ENCODE assay signal across 9 cellular contexts in the genomic region with DNA sequence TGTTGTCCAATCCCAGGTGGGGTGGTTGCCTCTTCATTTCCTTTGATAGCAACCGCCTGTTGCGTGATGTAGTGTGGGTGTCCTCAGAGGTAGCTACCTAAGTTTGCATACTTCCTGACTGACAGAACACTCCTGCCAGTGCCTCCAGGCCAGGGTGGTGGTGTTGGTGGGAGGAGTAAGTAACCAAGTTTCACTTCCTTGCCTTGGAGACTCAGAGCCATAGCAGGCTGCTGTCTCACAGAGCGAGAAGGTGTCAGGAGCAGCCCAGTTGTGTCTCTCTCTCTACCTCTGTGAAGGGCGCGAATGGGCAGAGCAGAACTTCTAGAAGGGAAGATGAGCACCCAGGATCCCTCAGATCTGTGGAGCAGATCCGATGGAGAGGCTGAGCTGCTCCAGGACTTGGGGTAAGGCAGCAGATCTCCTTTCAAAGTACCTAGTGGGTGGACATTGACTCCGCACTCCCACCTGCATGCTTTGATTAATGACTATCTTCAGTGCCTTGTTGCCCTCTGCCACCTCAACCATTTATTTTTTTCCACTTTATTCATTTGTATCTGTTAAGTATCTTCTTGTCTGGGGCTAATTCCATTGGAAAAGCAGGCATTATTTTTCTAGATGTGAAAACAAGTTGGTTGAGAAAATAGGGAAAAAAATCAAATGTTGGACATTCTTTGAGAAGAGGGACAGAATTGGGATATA. TPM values are rescaled to one million over a fixed set of nuclear protein-coding genes. Genes with fewer than 3 reads are reported as not detected.
DNase-seq lines count a peak whose midpoint lies in the region; ATAC-seq, FAIRE-seq and TF ChIP-seq lines count a peak whose summit lies in the region.
"Had no signal": no experiment of that assay in that cellular context is flagged by ENCODE, and none has a peak within 500 bp of the region (broad histone marks: within the 10 kb centered on the region; RNA-seq: fewer than 3 reads in every experiment).

A gene with protein sequence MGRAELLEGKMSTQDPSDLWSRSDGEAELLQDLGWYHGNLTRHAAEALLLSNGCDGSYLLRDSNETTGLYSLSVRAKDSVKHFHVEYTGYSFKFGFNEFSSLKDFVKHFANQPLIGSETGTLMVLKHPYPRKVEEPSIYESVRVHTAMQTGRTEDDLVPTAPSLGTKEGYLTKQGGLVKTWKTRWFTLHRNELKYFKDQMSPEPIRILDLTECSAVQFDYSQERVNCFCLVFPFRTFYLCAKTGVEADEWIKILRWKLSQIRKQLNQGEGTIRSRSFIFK (plus strand): TSS at position 217 of the 699 bp plus-strand sequence. CDS start 87 bp downstream, at position 304.

- SMC1A ChIA-PET in GM12878 (lab: Charles Lee; ENCODE audit: uncharacterized antibody, unreplicated experiment), result interaction anchor here (0.8 to 6.1 kb wide), 17 partner anchors 8 to 254 kb away, joined by 3 to 75 read pairs (median 4); a partner anchor contains a TSS

- peak; percentile 95 for TF ChIP-seq POLR2A in GM19193 (IDR thresholded peaks at IDR 0.05; ENCODE audit: extremely low read depth, insufficient read depth, insufficient read length)
- TF ChIP-seq POLR2A in GM12878 (IDR thresholded peaks at IDR 0.05; ENCODE audit: low read depth, low read length), result peak; percentile 98
- TF ChIP-seq POLR2A in upper lobe of left lung (IDR thresholded peaks at IDR 0.05), result peak in 1 of 4 donors; percentile 72
- TF ChIP-seq POLR2A in testis (IDR thresholded peaks at IDR 0.05), result no peak

- H3K79me2 ChIP-seq in GM12878 (ENCODE audit: control insufficient read depth, insufficient read depth, low read length), result peaks cover 54% of the 10 kb centered on the region

- no peaks in the 10 kb centered on the region; the same call in 2 of the 3 replicates for H3K9me3 ChIP-seq in GM12878 (replicated peaks; ENCODE audit: control insufficient read depth, insufficient read depth, low read length)
- no peaks in the 10 kb centered on the region for H3K9me3 ChIP-seq in upper lobe of left lung
- no peaks in the 10 kb centered on the region for H3K9me3 ChIP-seq in testis
- H3K9me3 ChIP-seq: uterus had no signal

- H3K36me3 Mint-ChIP-seq in natural killer cell treated with Interleukin-12 subunit alpha and Interleukin-12 subunit beta and Interleukin-15 and Interleukin-18, amount 100 ng/mL, for 72 hours, result no peaks in the 10 kb centered on the region

- no peaks in the 10 kb centered on the region for H3K9me3 Mint-ChIP-seq in natural killer cell treated with Interleukin-12 subunit alpha and Interleukin-12 subunit beta and Interleukin-15 and Interleukin-18, amount 100 ng/mL, for 72 hours

- ATAC-seq in HG03139 (IDR thresholded peaks at IDR 0.05; ENCODE audit: unreplicated experiment) (peak; percentile 97), GM12878 (peak; percentile 88), upper lobe of left lung (ENCODE audit: low FRiP score in 2 of 2) (peak; percentile 77 to 88)
- ATAC-seq in natural killer cell treated with Interleukin-12 subunit alpha and Interleukin-12 subunit beta and Interleukin-15 and Interleukin-18, amount 100 ng/mL, for 72 hours, result peak; percentile 92 to 94

- H3K27me3 Mint-ChIP-seq in natural killer cell treated with Interleukin-12 subunit alpha and Interleukin-12 subunit beta and Interleukin-15 and Interleukin-18, amount 100 ng/mL, for 72 hours, result no peaks in the 10 kb centered on the region

- peak within 1 kb of the TSS; percentile 84 for H2AFZ ChIP-seq in GM12878 (ENCODE audit: control insufficient read depth, low read depth, low read length)

- peak within 1 kb of the TSS; percentile 87 for H3K4me2 ChIP-seq in GM12878 (ENCODE audit: control insufficient read depth, insufficient read depth)

- no peaks in the 10 kb centered on the region for H4K20me1 ChIP-seq in GM12878 (ENCODE audit: control insufficient read depth, insufficient read depth)

- 2% methylated on average over 7 of the region's 7 CpGs for WGBS in GM12878 (ENCODE audit: insufficient coverage, insufficient replicate concordance, low lambda C conversion rate, missing lambda C conversion rate)
- WGBS in upper lobe of left lung, 2 donors, result 56 to 68% methylated on average over 7 of the region's 7 CpGs
- WGBS in testis, 2 donors, result 84 to 88% methylated on average over 7 of the region's 7 CpGs

- FAIRE-seq in GM12878 (lab: Jason Lieb, UNC), result peak; percentile 86

- H3K36me3 ChIP-seq in GM12878 (ENCODE audit: control insufficient read depth in 2 of 2, insufficient read depth in 2 of 2, low read length in 1 of 2), result 0 out of 4 replicates have a peak, but pooled peaks cover 0 to 4% of the 10 kb centered on the region in 2 experiments
- no peaks in the 10 kb centered on the region for H3K36me3 ChIP-seq in upper lobe of left lung
- H3K36me3 ChIP-seq in testis (ENCODE audit: low read depth, missing control alignments), result no peaks in the 10 kb centered on the region
- H3K36me3 ChIP-seq: uterus had no signal

- H3K4me3 ChIP-seq in GM12878, result peak within 1 kb of the TSS; percentile 95
- H3K4me3 ChIP-seq in upper lobe of left lung, result peak within 1 kb of the TSS in 3 of 4 donors; percentile 25 to 42 (median 40)
- H3K4me3 ChIP-seq in testis, result no peak within 1 kb of the TSS
- H3K4me3 ChIP-seq: uterus had no signal

- peak within 1 kb of the TSS; percentile 85 for H3K27ac ChIP-seq in GM12878 (ENCODE audit: control insufficient read depth, insufficient read depth)
- peak within 1 kb of the TSS; percentile 39 to 83 (median 74) for H3K27ac ChIP-seq in upper lobe of left lung
- no peak within 1 kb of the TSS for H3K27ac ChIP-seq in testis

- POLR2A ChIA-PET in GM12878 (lab: Charles Lee), result interaction anchor here (1.0 to 3.1 kb wide), 9 partner anchors 12 to 253 kb away, joined by 3 to 30 read pairs (median 5); a partner anchor contains a TSS

- DNase-seq in T-helper 22 cell (ENCODE audit: low read depth) (peak; percentile 69), GM12878 (ENCODE audit: low read depth, low spot score) (peak; percentile 94), upper lobe of left lung (peak in 1 of 2 donors; percentile 71), NCI-H82 (lab: John Stamatoyannopoulos, UW) (no peak), testis (no peak)
- DNase-seq in natural killer cell treated with Interleukin-12 subunit alpha and Interleukin-12 subunit beta and Interleukin-15 and Interleukin-18, amount 100 ng/mL, for 72 hours (ENCODE audit: low spot score), result peak; percentile 73

- in situ Hi-C loops in GM12878 (cut with MboI), result no loop called here

- TF ChIP-seq CTCF in GM12878 (IDR thresholded peaks at IDR 0.05 in 2 of 3, conservative IDR thresholded peaks at IDR 0.05 in 1 of 3; ENCODE audit: control insufficient read depth in 2 of 3, extremely low read depth in 1 of 3, insufficient read depth in 1 of 3, low read depth in 3 of 3, low read length in 3 of 3) (no peak), upper lobe of left lung (IDR thresholded peaks at IDR 0.05) (no peak), testis (IDR thresholded peaks at IDR 0.05) (no peak)

- H3K4me1 ChIP-seq in GM12878 (ENCODE audit: control insufficient read depth, insufficient read depth, low read length) (peaks cover 19% of the 10 kb centered on the region), upper lobe of left lung (peaks cover 5 to 26% (median 15%) of the 10 kb centered on the region in 4 donors), testis (no peaks in the 10 kb centered on the region)
- H3K4me1 ChIP-seq: uterus had no signal

- TSS peak; percentile 71 for BruUV-seq in GM12878 (replicated peaks; lab: Mats Ljungman, UMichigan)

- RAD21 ChIA-PET in GM12878 (lab: Charles Lee; ENCODE audit: unreplicated experiment), result interaction anchor here (0.7 to 4.1 kb wide), 12 partner anchors 8 to 281 kb away, joined by 3 to 43 read pairs (median 10); a partner anchor contains a TSS

- peaks cover 38 to 46% of the 10 kb centered on the region in 2 donors for H3K4me1 Mint-ChIP-seq in natural killer cell treated with Interleukin-12 subunit alpha and Interleukin-12 subunit beta and Interleukin-15 and Interleukin-18, amount 100 ng/mL, for 72 hours (ENCODE audit: low read depth in 2 of 2)

- no peaks in the 10 kb centered on the region for H3K27me3 ChIP-seq in GM12878 (replicated peaks in 1 of 2; ENCODE audit: control insufficient read depth in 2 of 2, insufficient read depth in 2 of 2, low read length in 1 of 2)
- H3K27me3 ChIP-seq in upper lobe of left lung, result no peaks in the 10 kb centered on the region
- no peaks in the 10 kb centered on the region for H3K27me3 ChIP-seq in testis
- H3K27me3 ChIP-seq: uterus had no signal

- CTCF ChIA-PET in GM12878 (lab: Yijun Ruan, JAX), result interaction anchor here (0.9 to 2.9 kb wide), 12 partner anchors 8 to 256 kb away, joined by 3 to 30 read pairs (median 4); a partner anchor contains a TSS

- H3K27ac Mint-ChIP-seq in natural killer cell treated with Interleukin-12 subunit alpha and Interleukin-12 subunit beta and Interleukin-15 and Interleukin-18, amount 100 ng/mL, for 72 hours, result peak within 1 kb of the TSS; percentile 62 to 92

- intact Hi-C loops in GM12878 (cut with micrococcal nuclease; ENCODE audit: unreplicated experiment) (loop anchor here (1.0 kb wide), 2 partner anchors 35 to 133 kb away; no protein-coding TSS in a partner anchor), testis (cut with DNase I; ENCODE audit: low total_unique reads) (no loop called here)

- peak within 1 kb of the TSS; percentile 73 for H3K9ac ChIP-seq in GM12878 (ENCODE audit: control insufficient read depth, insufficient read depth, low read length)

- H3K4me3 Mint-ChIP-seq in natural killer cell treated with Interleukin-12 subunit alpha and Interleukin-12 subunit beta and Interleukin-15 and Interleukin-18, amount 100 ng/mL, for 72 hours, result peak within 1 kb of the TSS; percentile 77

- TF ChIP-seq RAD21 in GM12878 (IDR thresholded peaks at IDR 0.05; ENCODE audit: insufficient read depth, low read depth, low read length), result no peak

- TF ChIP-seq EP300 in GM12878 (IDR thresholded peaks at IDR 0.05; ENCODE audit: borderline replicate concordance in 1 of 2, control insufficient read depth in 1 of 2, low read depth in 2 of 2, low read length in 2 of 2), result peak; percentile 65 to 71; a peak in 3 of 4 replicates
- no peak for TF ChIP-seq EP300 in upper lobe of left lung (IDR thresholded peaks at IDR 0.05)

RNA-seq across cellular contexts. Expression of the gene that starts here (rescaled TPM):
- total RNA-seq in GM12878 (2013; cell fraction: nucleolus; rRNA removed), result 105 and 113 TPM in 2 replicates
- 64.7 and 82.2 TPM in 2 replicates for total RNA-seq in GM12878 (2014; rRNA removed)
- 82.6 and 84.0 TPM in 2 replicates for total RNA-seq in GM12878 (2014; rRNA removed; fragmentation: Illumina TruSeq; extraction: Trizol)
- total RNA-seq in GM12878 (2021), result 46.4 and 46.5 TPM in 2 replicates
- 20.0 TPM for polyA plus RNA-seq in GM12878 (2011; ENCODE audit: low read depth)
- 97.9 and 136 TPM in 2 replicates for polyA plus RNA-seq in GM12878 (2011; rRNA removed)
- polyA plus RNA-seq in GM12878 (2011; cell fraction: cytosol; rRNA removed), result 51.3 and 63.8 TPM in 2 replicates
- polyA plus RNA-seq in GM12878 (2011; cell fraction: nucleus; rRNA removed), result 74.6 and 75.6 TPM in 2 replicates
- polyA plus RNA-seq in GM12878 (2012), result 20.5 and 31.0 TPM in 2 replicates
- 81.3 and 113 TPM in 2 replicates for polyA plus RNA-seq in GM12878 (2014; fragmentation: Illumina TruSeq; extraction: Trizol)
- 100 to 1,000 TPM; 104 to 147 TPM for polyA plus RNA-seq in GM12878 (2014; fragmentation: Nextera tagmentation; extraction: Ambion mirVana)
- 49.3 and 67.2 TPM in 2 replicates for polyA plus RNA-seq in GM12878 (2014; rRNA removed)
- 10 to 100 TPM; 58.9 to 66.9 TPM for polyA plus RNA-seq in GM12878 (2016; fragmentation: Nextera tagmentation; extraction: Ambion mirVana)
- polyA minus RNA-seq in GM12878 (2011; rRNA and poly(A)+ RNA removed), result 125 and 132 TPM in 2 replicates
- 32.2 and 35.4 TPM in 2 replicates for polyA minus RNA-seq in GM12878 (2011; cell fraction: cytosol; rRNA and poly(A)+ RNA removed)
- polyA minus RNA-seq in GM12878 (2011; cell fraction: nucleus; rRNA and poly(A)+ RNA removed), result 54.5 and 77.5 TPM in 2 replicates
- 10 to 100 TPM; 15.9 to 23.4 TPM for total RNA-seq in natural killer cell treated with Interleukin-12 subunit alpha and Interleukin-12 subunit beta and Interleukin-15 and Interleukin-18, amount 100 ng/mL, for 72 hours
- total RNA-seq in upper lobe of left lung, result 10 to 100 TPM in 3 of 6 donors, 1 to 10 TPM in 3; 5.6 to 14.5 (median 10.6) TPM
- total RNA-seq in testis, result 1 to 10 TPM in 1 of 2 donors, under 1 TPM in 1; 0.50 to 1.1 TPM
- 2.4 TPM for polyA plus RNA-seq in testis (ENCODE audit: insufficient read depth, low read depth, low replicate concordance)

Comparison
In these comparisons a context has a peak if more than half of its experiments do, and no peak if none do; other contexts are left out.
1. DNase-seq: peak in T-helper 22 cell (single experiment), GM12878 (single experiment) and natural killer cell treated with Interleukin-12 subunit alpha and Interleukin-12 subunit beta and Interleukin-15 and Interleukin-18, amount 100 ng/mL, for 72 hours (single experiment); none in NCI-H82 (single experiment) and testis (single experiment).
2. H3K27ac ChIP-seq: peak in GM12878 (single experiment) and upper lobe of left lung (4 of 4); none in testis (0 of 2).
3. H3K4me3 ChIP-seq: peak in GM12878 (single experiment) and upper lobe of left lung (3 of 4); none in testis (0 of 2).
4. Peak in every context shown above with its lines, with median percentiles within 50 percentile points of each other: ATAC-seq.